ENCODE assay signal across 8 cellular contexts in genomic region chr3:143971367-143972154, GRCh38.
A peak's percentile ranks its signal among the peaks of the same experiment; 100 is the strongest.
DNase-seq lines count a peak whose midpoint lies in the region; ATAC-seq lines count a peak whose summit lies in the region.

Gene DIPK2A, plus strand, starts transcription at chr3:143971823. Its CDS starts 510 bp downstream, at chr3:143972333.

- peaks cover 39% of the 10 kb centered on the region for H4K20me1 ChIP-seq in BLaER1

- H3K27ac ChIP-seq in BLaER1 (peak within 1 kb of the TSS; percentile 92), cingulate gyrus (ENCODE audit: low read depth, low read length) (peak within 1 kb of the TSS; percentile 100)

- H3K9me3 ChIP-seq in BLaER1, result no peaks in the 10 kb centered on the region

- no peaks in the 10 kb centered on the region for H3K27me3 ChIP-seq in BLaER1

- H3K36me3 ChIP-seq in BLaER1, result no peaks in the 10 kb centered on the region

- ATAC-seq in GM19328 (IDR thresholded peaks at IDR 0.05; ENCODE audit: unreplicated experiment), result peak; percentile 46
- ATAC-seq in HG03469 (IDR thresholded peaks at IDR 0.05; ENCODE audit: unreplicated experiment), result peak; percentile 34

- H3K9ac ChIP-seq in BLaER1, result peak within 1 kb of the TSS; percentile 91

- peak within 1 kb of the TSS; percentile 95 for H3K4me3 ChIP-seq in BLaER1

- peaks cover 40% of the 10 kb centered on the region for H3K4me1 ChIP-seq in BLaER1

- peak within 1 kb of the TSS; percentile 85 for H3K4me2 ChIP-seq in BLaER1

- DNase-seq in NCI-H526 (lab: John Stamatoyannopoulos, UW), result peak; percentile 96 to 98
- peak; percentile 97 for DNase-seq in activated CD4-positive, alpha-beta T cell treated with anti-CD3 and anti-CD28 coated beads for 48 hours
- peak; percentile 94 for DNase-seq in kidney tubule cell (ENCODE audit: low spot score)
- peak; percentile 79 to 96 for DNase-seq in stimulated activated CD4-positive, alpha-beta T cell treated with anti-CD3 and anti-CD28 coated beads, Interleukin-1b, Interleukin-23, amount 100 ng/mL, for 1 hour (ENCODE audit: low read depth in 2 of 2)

Comparison
In these comparisons a context has a peak if more than half of its experiments do, and no peak if none do; other contexts are left out.
1. Peak in every context shown above with its lines: DNase-seq, ATAC-seq, H3K4me3 ChIP-seq and H3K27ac ChIP-seq.